Comparison of ENCODE assay signal across 7 cellular contexts in the genomic region with DNA sequence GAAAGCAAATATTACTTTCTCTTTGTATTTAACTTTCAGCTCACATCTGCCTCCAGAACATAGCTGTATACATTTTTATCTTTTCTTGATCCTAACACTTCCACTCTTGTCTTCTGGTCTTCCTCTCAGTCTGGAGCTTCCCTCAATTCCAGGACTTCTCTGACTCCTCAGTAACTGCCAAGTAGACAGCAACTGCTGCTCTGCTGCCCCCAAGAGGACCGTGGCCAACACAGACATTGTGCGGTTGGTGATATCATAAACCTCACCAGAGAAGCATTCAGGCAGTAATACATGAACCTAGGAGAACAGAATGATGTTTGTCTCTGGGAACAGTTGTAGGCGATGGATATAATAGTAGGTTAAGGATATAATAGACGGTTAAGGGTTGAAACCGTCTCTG. TPM values are rescaled to one million over a fixed set of nuclear protein-coding genes. Genes with fewer than 3 reads are reported as not detected.
A peak's percentile ranks its signal among the peaks of the same experiment; 100 is the strongest.
DNase-seq lines count a peak whose midpoint lies in the region; ATAC-seq, FAIRE-seq and TF ChIP-seq lines count a peak whose summit lies in the region.

No MANE protein-coding gene starts in this region.

- no peaks in the 10 kb centered on the region for H4K20me1 ChIP-seq in keratinocyte (ENCODE audit: control insufficient read depth, extremely low read depth, insufficient read depth, low read length)

- H3K27me3 ChIP-seq in keratinocyte (ENCODE audit: control insufficient read depth, extremely low read depth, insufficient read depth, low read length), result no peaks in the 10 kb centered on the region

- H2AFZ ChIP-seq in keratinocyte (ENCODE audit: control insufficient read depth, low read length), result no peak overlapping the region

- FAIRE-seq in keratinocyte (lab: Jason Lieb, UNC), result no peak

- H3K9ac ChIP-seq in keratinocyte (ENCODE audit: control insufficient read depth, extremely low read depth, insufficient read depth, low read length), result no peak overlapping the region

- peaks cover 2% of the 10 kb centered on the region for H3K9me3 ChIP-seq in keratinocyte (ENCODE audit: control insufficient read depth, low read depth, low read length)

- H3K4me1 ChIP-seq in keratinocyte (ENCODE audit: control insufficient read depth, extremely low read depth, insufficient read depth, low read length), result no peaks in the 10 kb centered on the region

- H3K4me2 ChIP-seq in keratinocyte (ENCODE audit: control insufficient read depth, extremely low read depth, insufficient read depth, low read depth, low read length), result no peak overlapping the region

- dilution Hi-C loops in keratinocyte (cut with MboI; ENCODE audit: extremely low pct_ligation_motif_present, low sequenced_read_pairs), result no loop called here

- H3K36me3 ChIP-seq in keratinocyte (ENCODE audit: control insufficient read depth in 2 of 2, extremely low read depth in 1 of 2, insufficient read depth in 2 of 2, low read length in 2 of 2), result no peaks in the 10 kb centered on the region

- TF ChIP-seq CTCF in GM12873 (IDR thresholded peaks at IDR 0.05; ENCODE audit: insufficient read depth, low read depth, low read length, missing control alignments), result peak; percentile 45
- TF ChIP-seq CTCF in keratinocyte (optimal IDR thresholded peaks at IDR 0.05 in 1 of 3, IDR thresholded peaks at IDR 0.05 in 1 of 3, conservative IDR thresholded peaks at IDR 0.05 in 1 of 3; ENCODE audit: extremely low read depth in 1 of 3, insufficient read depth in 2 of 3, low read length in 3 of 3), result peak; percentile 42 to 68 (median 59)

- no peak overlapping the region for H3K27ac ChIP-seq in keratinocyte (ENCODE audit: control insufficient read depth, insufficient read depth, low read length)

- ATAC-seq in HG03442 (IDR thresholded peaks at IDR 0.05; ENCODE audit: unreplicated experiment), result no peak

- H3K9me1 ChIP-seq in keratinocyte (ENCODE audit: control insufficient read depth, extremely low read depth, insufficient read depth, low read length), result no peaks in the 10 kb centered on the region

- DNase-seq in M059J (ENCODE audit: low read depth) (peak; percentile 51), UCSD-AML1 (lab: John Stamatoyannopoulos, UW; ENCODE audit: unreplicated experiment) (peak; percentile 11), keratinocyte (ENCODE audit: low read depth, low spot score) (no peak), activated gamma-delta T cell (lab: John Stamatoyannopoulos, UW) (no peak)
- no peak for DNase-seq in activated CD8-positive, alpha-beta memory T cell treated with anti-CD3 and anti-CD28 coated beads, Interleukin-2, amount 50 U/mL, for 4 hours

- no peak overlapping the region for H3K4me3 ChIP-seq in keratinocyte (ENCODE audit: control insufficient read depth in 2 of 3, extremely low read depth in 1 of 3, insufficient read depth in 2 of 3, low read depth in 1 of 3, low read length in 3 of 3)

- H3K79me2 ChIP-seq in keratinocyte (ENCODE audit: control insufficient read depth, insufficient read depth, low read length), result no peaks in the 10 kb centered on the region

RNA-seq across cellular contexts. Expression of gene FGF12, which starts 45.2 kb away (rescaled TPM):
- total RNA-seq in M059J (2014; rRNA removed; shearing (Covaris generic)), result 4.6 and 6.6 TPM in 2 replicates
- polyA plus RNA-seq in keratinocyte, result 0.84 to 4.1 TPM (median 4.1 TPM) in 3 replicates
- polyA plus RNA-seq in keratinocyte (2011; ENCODE audit: low read depth), result not detected
- 3.2 and 6.7 TPM in 2 replicates for polyA plus RNA-seq in keratinocyte (2011; cell fraction: cytosol; rRNA removed)
- polyA plus RNA-seq in keratinocyte (2011; cell fraction: nucleus; rRNA removed), result 1.2 and 1.5 TPM in 2 replicates
- 0.44 and 2.1 TPM in 2 replicates for polyA plus RNA-seq in keratinocyte (2012; ENCODE audit: low replicate concordance)
- 0.51 to 1.8 TPM in 2 of 3 replicates, not detected in the other for polyA minus RNA-seq in keratinocyte
- not detected for polyA minus RNA-seq in keratinocyte (2011; cell fraction: cytosol; rRNA and poly(A)+ RNA removed)
- not detected in 2 replicates for polyA minus RNA-seq in keratinocyte (2011; cell fraction: nucleus; rRNA and poly(A)+ RNA removed)

Comparison
In these comparisons a context has a peak if more than half of its experiments do, and no peak if none do; other contexts are left out.
1. DNase-seq: peak in M059J (single experiment) and UCSD-AML1 (single experiment); none in keratinocyte (single experiment), activated CD8-positive, alpha-beta memory T cell treated with anti-CD3 and anti-CD28 coated beads, Interleukin-2, amount 50 U/mL, for 4 hours (single experiment) and activated gamma-delta T cell (single experiment).